Comparison of ENCODE assay signal across 1 cellular context in genomic region chr18:12307871-12308385, GRCh38.
A peak's percentile ranks its signal among the peaks of the same experiment; 100 is the strongest.
TF ChIP-seq lines count a peak whose summit lies in the region.

TUBB6 (plus strand) TSS chr18:12308241; CDS start chr18:12308293, 52 bp downstream.

TF ChIP-seq in HepG2, 621 proteins besides CTCF, POLR2A, EP300 and RAD21 (continued from another document):
- peak; percentile 97 for TF ChIP-seq ZNF777 (CRISPR knock-in tag; IDR thresholded peaks at IDR 0.05)
- peak; percentile 41; the same call in 1 of the 2 replicates for TF ChIP-seq TAF1 (CRISPR knock-in tag; IDR thresholded peaks at IDR 0.05)
- TF ChIP-seq ZNF280B (CRISPR knock-in tag; IDR thresholded peaks at IDR 0.05; ENCODE audit: borderline replicate concordance) = no peak
- peak; percentile 44 for TF ChIP-seq ARNT2 (CRISPR knock-in tag; IDR thresholded peaks at IDR 0.05; ENCODE audit: low read depth)
- TF ChIP-seq RBFOX2 (IDR thresholded peaks at IDR 0.05; ENCODE audit: low read depth, low read length) = peak; percentile 65
- 0 out of 2 replicates have a peak, but pooled peaks have one; percentile 35 for TF ChIP-seq MXD3 (CRISPR knock-in tag; IDR thresholded peaks at IDR 0.05)
